Comparison of ENCODE assay signal across 9 cellular contexts in the genomic region with DNA sequence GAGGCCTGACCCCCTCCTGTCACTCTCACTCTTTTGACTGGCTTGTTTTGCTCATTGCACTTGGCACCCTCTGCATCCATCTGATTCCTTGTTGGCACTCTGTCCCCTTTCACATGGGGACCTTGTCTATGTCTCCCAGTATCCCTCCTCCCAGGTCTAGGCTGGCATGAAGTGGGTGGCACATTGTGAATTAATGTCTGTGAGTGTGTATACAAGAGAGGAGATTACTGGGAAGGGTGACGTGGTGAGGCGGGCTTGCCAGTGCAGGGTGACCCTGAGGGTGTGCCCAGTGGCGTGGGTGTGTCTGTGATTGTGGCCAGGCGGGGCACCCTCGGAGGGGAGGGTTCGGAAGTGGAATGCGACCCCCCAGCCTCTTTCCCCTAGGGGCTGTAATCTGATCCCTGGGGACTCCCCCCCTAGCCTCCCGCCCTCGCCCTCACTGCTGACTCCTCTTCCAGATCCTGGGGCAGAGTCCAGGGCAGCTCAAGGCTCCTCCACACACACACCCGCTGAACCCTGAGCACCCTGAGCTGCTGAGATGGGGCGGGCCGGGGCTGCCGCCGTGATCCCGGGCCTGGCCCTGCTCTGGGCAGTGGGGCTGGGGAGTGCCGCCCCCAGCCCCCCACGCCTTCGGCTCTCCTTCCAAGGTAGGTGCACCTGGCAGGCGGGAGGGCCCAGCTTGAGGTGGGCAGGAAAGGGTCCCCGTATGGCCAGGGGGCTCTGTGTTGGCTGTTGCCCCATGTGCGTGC. TPM values are rescaled to one million over a fixed set of nuclear protein-coding genes. Genes with fewer than 3 reads are reported as not detected.
A peak's percentile ranks its signal among the peaks of the same experiment; 100 is the strongest.
DNase-seq lines count a peak whose midpoint lies in the region; ATAC-seq and TF ChIP-seq lines count a peak whose summit lies in the region.
"Had no signal": no experiment of that assay in that cellular context is flagged by ENCODE, and none has a peak within 500 bp of the region (broad histone marks: within the 10 kb centered on the region; RNA-seq: fewer than 3 reads in every experiment).

Gene SEMA3B, plus strand, starts transcription at position 445 of the 749 bp plus-strand sequence. Its CDS starts 94 bp downstream, at position 539.

- TF ChIP-seq CTCF in adrenal gland (IDR thresholded peaks at IDR 0.05) (no peak), GM20000 (IDR thresholded peaks at IDR 0.05; ENCODE audit: extremely low read depth, missing control alignments) (no peak)

- H3K27me3 ChIP-seq in adrenal gland = no peaks in the 10 kb centered on the region

- H3K4me3 ChIP-seq in adrenal gland (peak within 1 kb of the TSS in 2 of 4 donors; percentile 19 to 37), skeletal muscle cell (ENCODE audit: low read depth, low read length) (peak within 1 kb of the TSS; percentile 53)

- DNase-seq in adrenal gland = peak; percentile 90 to 97 (median 95)
- DNase-seq in hepatic stellate cell (ENCODE audit: low spot score) = peak; percentile 74
- DNase-seq in skeletal muscle cell (ENCODE audit: low read depth) = no peak
- no peak for DNase-seq in SK-N-DZ (ENCODE audit: low spot score)
- DNase-seq in GM20000 (ENCODE audit: low spot score) = no peak
- DNase-seq: NCI-H2081 had no signal

- 27 to 48% (median 37%) methylated on average over 11 to 21 of the region's 21 CpGs for WGBS in adrenal gland, 4 donors

- peak; percentile 72 to 87 for TF ChIP-seq POLR2A in adrenal gland (IDR thresholded peaks at IDR 0.05)

- H3K9me3 ChIP-seq in ES-I3 (ENCODE audit: control insufficient read depth, insufficient read depth, low read length) (no peaks in the 10 kb centered on the region), adrenal gland (replicated peaks in 1 of 3) (no peaks in the 10 kb centered on the region)

- no peaks in the 10 kb centered on the region for H3K36me3 ChIP-seq in ES-I3 (ENCODE audit: insufficient read depth, low read length)
- peaks cover 0 to 6% of the 10 kb centered on the region in 2 donors for H3K36me3 ChIP-seq in adrenal gland (replicated peaks in 1 of 2)

- ATAC-seq in GM21360 (IDR thresholded peaks at IDR 0.05; ENCODE audit: unreplicated experiment) = no peak
- ATAC-seq in HG02571 (IDR thresholded peaks at IDR 0.05; ENCODE audit: unreplicated experiment) = no peak

- peak within 1 kb of the TSS; percentile 43 for H3K9ac ChIP-seq in ES-I3 (ENCODE audit: low read depth, low read length)

- H3K4me1 ChIP-seq in ES-I3 (ENCODE audit: insufficient read depth, low read length) = peaks cover 58% of the 10 kb centered on the region
- H3K4me1 ChIP-seq in adrenal gland (replicated peaks in 1 of 2) = peaks cover 64 to 65% of the 10 kb centered on the region in 2 donors

- intact Hi-C loops in adrenal gland (cut with DNase I) = no loop called here

- H3K27ac ChIP-seq in adrenal gland = peak within 1 kb of the TSS; percentile 83 to 97 (median 89)

RNA-seq across cellular contexts. Expression of gene SEMA3B, which starts in this region (rescaled TPM):
- total RNA-seq in adrenal gland = 100 to 1,000 TPM in 7 of 8 donors, 10 to 100 TPM in 1; 81.7 to 468 (median 224) TPM
- polyA plus RNA-seq in adrenal gland = 100 to 1,000 TPM; 159 to 496 (median 451) TPM
- polyA plus RNA-seq in SK-N-DZ (2014; cell fraction: cytosol; rRNA removed) = 0.92 and 2.3 TPM in 2 replicates
- polyA plus RNA-seq in SK-N-DZ (2014; cell fraction: nucleus; rRNA removed) = 10.7 and 12.1 TPM in 2 replicates

Comparison
In these comparisons a context has a peak if more than half of its experiments do, and no peak if none do; other contexts are left out.
1. DNase-seq: peak in adrenal gland (7 of 7) and hepatic stellate cell (single experiment); none in skeletal muscle cell (single experiment), SK-N-DZ (single experiment) and GM20000 (single experiment).